ENCODE assay signal across 22 cellular contexts in genomic region chr2:52017836-52018235, GRCh38.
"Had no signal": no experiment of that assay in that cellular context is flagged by ENCODE, and none has a peak within 500 bp of the region (broad histone marks: within the 10 kb centered on the region; RNA-seq: fewer than 3 reads in every experiment).

No MANE protein-coding gene starts in this region.

- FAIRE-seq: HTR-8/SVneo, K562 had no signal

- H3K9me3 ChIP-seq: SK-N-SH had no signal

- H3K4me2 ChIP-seq: SK-N-SH had no signal

- ATAC-seq: K562, Panc1, PC-3 had no signal

- H3K9ac ChIP-seq: SK-N-SH had no signal

- H3K9me2 ChIP-seq: SK-N-SH had no signal

- DNase-seq: MV-4-11; NCI-H1048; NCI-H1105; NCI-H1436 treated with DMSO at 0.1 percent for 48 hours; NCI-H187; NCI-H2029; NCI-H2081 treated with DMSO at 0.1 percent for 48 hours; NCI-H2171; NCI-H226; NCI-H446; NCI-H524 treated with DMSO at 0.1 percent for 48 hours; NCI-H774; NK-92 treated with Interleukin-12 subunit alpha and Interleukin-12 subunit beta, amount 100 ng/mL, for 24 hours; PC-3; SHP77; SK-N-SH; SW 1271 had no signal

- H3K4me3 ChIP-seq: K562 had no signal

- H3K27ac ChIP-seq: HL-60, RWPE1 had no signal
